In the genomic region with DNA sequence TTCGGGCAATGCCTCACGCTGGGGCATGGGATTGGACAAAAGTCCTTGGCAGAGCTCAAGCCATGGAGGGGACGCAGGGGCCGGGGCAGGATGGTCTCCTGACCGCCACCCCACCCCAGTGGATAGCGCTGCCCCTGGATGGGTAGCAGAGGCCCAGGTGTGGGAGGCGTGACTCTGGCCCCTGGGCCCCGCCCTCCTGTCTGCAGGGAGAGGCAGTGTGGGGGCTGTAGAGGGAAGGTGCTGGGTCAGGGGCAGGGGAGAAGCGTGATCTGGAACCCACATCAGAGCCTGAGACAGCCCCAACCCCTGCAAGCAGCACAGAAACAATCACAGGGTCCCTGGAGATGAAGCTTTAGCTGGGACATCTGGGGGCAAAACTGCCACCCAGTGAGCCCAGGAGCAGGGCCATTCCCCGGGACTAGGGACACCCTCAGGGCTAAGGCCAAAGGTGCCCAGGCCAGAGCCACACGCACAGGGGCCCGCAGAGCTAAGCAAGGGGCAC, we compare ENCODE assay signal across 22 cellular contexts. TPM values are rescaled to one million over a fixed set of nuclear protein-coding genes. Genes with fewer than 3 reads are reported as not detected.
DNase-seq lines count a peak whose midpoint lies in the region; ATAC-seq, FAIRE-seq and TF ChIP-seq lines count a peak whose summit lies in the region.
"Had no signal": no experiment of that assay in that cellular context is flagged by ENCODE, and none has a peak within 500 bp of the region (broad histone marks: within the 10 kb centered on the region; RNA-seq: fewer than 3 reads in every experiment).

No MANE protein-coding gene starts in this region.

- H4K20me1 ChIP-seq in neural progenitor cell (ENCODE audit: low read depth), result peaks cover 21% of the 10 kb centered on the region

- FAIRE-seq in GM12892 (lab: Jason Lieb, UNC), result no peak
- FAIRE-seq: astrocyte, small intestine had no signal

- peaks cover 53% of the 10 kb centered on the region for H3K4me1 Mint-ChIP-seq in brain
- H3K4me1 Mint-ChIP-seq in neural progenitor cell, result peaks cover 24% of the 10 kb centered on the region

- H3K9me3 Mint-ChIP-seq in brain (no peaks in the 10 kb centered on the region), neural progenitor cell (no peaks in the 10 kb centered on the region)
- H3K9me3 Mint-ChIP-seq: activated T-helper 1 cell treated with anti-CD3 and anti-CD28 coated beads, Interleukin-12 subunit alpha, Interleukin-12 subunit beta, Interleukin-2, Interleukin-4 antibody, amounts not matched to agents 30 ng/mL and 10 ng/mL and 1 ng/mL, durations not matched to agents 14 hours and 24 hours and 36 hours; CD8-positive, alpha-beta T cell had no signal

- no peak for ATAC-seq in GM18520 (IDR thresholded peaks at IDR 0.05; ENCODE audit: unreplicated experiment)
- ATAC-seq: activated CD8-positive, alpha-beta memory T cell treated with anti-CD3 and anti-CD28 coated beads, Interleukin-2, amount 10 ng/mL, durations not matched to agents 7 days and 5 days; CD8-positive, alpha-beta T cell had no signal

- TF ChIP-seq POLR2A in GM12892 (IDR thresholded peaks at IDR 0.05; ENCODE audit: low read depth, low read length) (no peak), erythroblast (IDR thresholded peaks at IDR 0.05; ENCODE audit: low read length) (no peak)

- peaks cover 6% of the 10 kb centered on the region for H3F3A ChIP-seq in neural progenitor cell (ENCODE audit: low read depth)

- H3K27ac ChIP-seq in neural progenitor cell, result no peak overlapping the region
- H3K27ac ChIP-seq: thoracic aorta had no signal

- no peaks in the 10 kb centered on the region for H3K27me3 ChIP-seq in neural progenitor cell

- H3K79me2 ChIP-seq in neural progenitor cell (ENCODE audit: low read depth), result no peaks in the 10 kb centered on the region

- H3K4me1 ChIP-seq in neural progenitor cell, result peaks cover 25% of the 10 kb centered on the region

- H2AFZ ChIP-seq in neural progenitor cell (replicated peaks), result no peak overlapping the region

- TF ChIP-seq CTCF in brain (conservative IDR thresholded peaks at IDR 0.05) (no peak), neural progenitor cell (IDR thresholded peaks at IDR 0.05) (no peak)

- H3K9ac ChIP-seq in neural progenitor cell, result no peak overlapping the region

- H3K27me3 Mint-ChIP-seq in brain (peaks cover 5% of the 10 kb centered on the region), neural progenitor cell (ENCODE audit: insufficient read depth, low read depth) (peaks cover 2% of the 10 kb centered on the region)
- H3K27me3 Mint-ChIP-seq: activated CD8-positive, alpha-beta memory T cell treated with anti-CD3 and anti-CD28 coated beads, Interleukin-2, amount 10 ng/mL, durations not matched to agents 7 days and 5 days; activated naive CD8-positive, alpha-beta T cell had no signal

- H3K9me3 ChIP-seq in neural progenitor cell (ENCODE audit: low read depth), result no peaks in the 10 kb centered on the region
- H3K9me3 ChIP-seq: thoracic aorta had no signal

- no peak overlapping the region for H3K4me2 ChIP-seq in neural progenitor cell

- no peak overlapping the region for H3K4me3 Mint-ChIP-seq in brain
- no peak overlapping the region for H3K4me3 Mint-ChIP-seq in neural progenitor cell
- H3K4me3 Mint-ChIP-seq: activated CD8-positive, alpha-beta memory T cell treated with anti-CD3 and anti-CD28 coated beads, Interleukin-2, amount 10 ng/mL, durations not matched to agents 7 days and 5 days; activated naive CD8-positive, alpha-beta T cell; activated T-helper 1 cell treated with anti-CD3 and anti-CD28 coated beads, Interleukin-12 subunit alpha, Interleukin-12 subunit beta, Interleukin-2, Interleukin-4 antibody, amounts not matched to agents 30 ng/mL and 10 ng/mL and 1 ng/mL, durations not matched to agents 14 hours and 24 hours and 36 hours; CD8-positive, alpha-beta T cell had no signal

- H3K36me3 ChIP-seq in neural progenitor cell, result no peaks in the 10 kb centered on the region

- H3K4me3 ChIP-seq in neural progenitor cell, result no peak overlapping the region
- H3K4me3 ChIP-seq: thoracic aorta had no signal

- DNase-seq in AG20443 (ENCODE audit: low spot score) (peak; percentile 4), GM12892 (ENCODE audit: insufficient read length) (peak; percentile 13), neural progenitor cell (ENCODE audit: low spot score) (no peak), NK-92 (lab: John Stamatoyannopoulos, UW; ENCODE audit: unreplicated experiment) (no peak), erythroblast (lab: John Stamatoyannopoulos, UW) (no peak)
- DNase-seq: activated CD4-positive, alpha-beta T cell treated with anti-CD3 and anti-CD28 coated beads, Interleukin-2, amount 50 U/mL, for 1 hour; activated CD8-positive, alpha-beta memory T cell treated with anti-CD3 and anti-CD28 coated beads, Interleukin-2, amount 10 ng/mL, durations not matched to agents 7 days and 5 days; central memory CD4-positive, alpha-beta T cell; Kasumi-1; NCI-H1694; NCI-H526; nucleus accumbens; small intestine; stimulated activated CD4-positive, alpha-beta T cell treated with anti-CD3 and anti-CD28 coated beads, Interleukin-4, amount 100 ng/mL, for 1 hour; stimulated activated naive CD4-positive, alpha-beta T cell treated with Interleukin-2 at 50 U/mL for 16 hours had no signal

- no peaks in the 10 kb centered on the region for H3K36me3 Mint-ChIP-seq in brain
- H3K36me3 Mint-ChIP-seq in neural progenitor cell, result no peaks in the 10 kb centered on the region
- H3K36me3 Mint-ChIP-seq: activated CD8-positive, alpha-beta memory T cell treated with anti-CD3 and anti-CD28 coated beads, Interleukin-2, amount 10 ng/mL, durations not matched to agents 7 days and 5 days had no signal

- H3K27ac Mint-ChIP-seq in brain (peak overlapping the region in 3 of 5 experiments; percentile 48 to 94 (median 90)), neural progenitor cell (peak overlapping the region; percentile 26)
- H3K27ac Mint-ChIP-seq: activated CD8-positive, alpha-beta memory T cell treated with anti-CD3 and anti-CD28 coated beads, Interleukin-2, amount 10 ng/mL, durations not matched to agents 7 days and 5 days; activated naive CD8-positive, alpha-beta T cell; activated T-helper 1 cell treated with anti-CD3 and anti-CD28 coated beads, Interleukin-12 subunit alpha, Interleukin-12 subunit beta, Interleukin-2, Interleukin-4 antibody, amounts not matched to agents 30 ng/mL and 10 ng/mL and 1 ng/mL, durations not matched to agents 14 hours and 24 hours and 36 hours; CD8-positive, alpha-beta T cell had no signal

RNA-seq across cellular contexts. Expression of a gene that starts 36.2 kb away (rescaled TPM):
- polyA plus RNA-seq in GM12892 (2012; ENCODE audit: missing spikeins), result 0.04 TPM
- 20.6 TPM for polyA plus RNA-seq in brain (ENCODE audit: insufficient read depth, low read depth, low replicate concordance)
- total RNA-seq in neural progenitor cell (ENCODE audit: low replicate concordance), result 4.5 and 9.1 TPM in 2 replicates

RNA-seq across cellular contexts. Expression of a gene that starts 59.8 kb away (rescaled TPM):
- 6.3 TPM for polyA plus RNA-seq in GM12892 (2012; ENCODE audit: missing spikeins)
- polyA plus RNA-seq in brain (ENCODE audit: insufficient read depth, low read depth, low replicate concordance), result 36.6 TPM
- total RNA-seq in neural progenitor cell (ENCODE audit: low replicate concordance), result 16.3 and 46.2 TPM in 2 replicates

Comparison
In these comparisons a context has a peak if more than half of its experiments do, and no peak if none do; other contexts are left out.
1. DNase-seq: peak in AG20443 (single experiment) and GM12892 (single experiment); none in neural progenitor cell (single experiment), NK-92 (single experiment) and erythroblast (0 of 2).